Comparison of ENCODE assay signal across 27 cellular contexts in genomic region chr12:130956456-130957303, GRCh38. TPM values are rescaled to one million over a fixed set of nuclear protein-coding genes. Genes with fewer than 3 reads are reported as not detected.
DNase-seq lines count a peak whose midpoint lies in the region; ATAC-seq, FAIRE-seq and TF ChIP-seq lines count a peak whose summit lies in the region.
"Had no signal": no experiment of that assay in that cellular context is flagged by ENCODE, and none has a peak within 500 bp of the region (broad histone marks: within the 10 kb centered on the region; RNA-seq: fewer than 3 reads in every experiment).

No MANE protein-coding gene starts in this region.

- TF ChIP-seq POLR2A in breast epithelium (IDR thresholded peaks at IDR 0.05) = no peak

- H3K4me3 ChIP-seq in breast epithelium = peak overlapping the region in 2 of 3 donors; percentile 7 to 65
- no peak overlapping the region for H3K4me3 ChIP-seq in mammary epithelial cell (replicated peaks in 1 of 3; ENCODE audit: insufficient read depth in 1 of 3, low read depth in 2 of 3, low read length in 3 of 3)
- H3K4me3 ChIP-seq in foreskin fibroblast (ENCODE audit: low read depth in 1 of 2, low read length in 2 of 2) = peak overlapping the region; percentile 46 to 84
- H3K4me3 ChIP-seq in muscle layer of duodenum (ENCODE audit: low read depth in 1 of 2, low read length in 2 of 2) = peak overlapping the region; percentile 12 to 68
- peak overlapping the region; percentile 19 for H3K4me3 ChIP-seq in urinary bladder (ENCODE audit: low read depth, low read length)
- H3K4me3 ChIP-seq: GM23248, smooth muscle cell had no signal

- 82% methylated on average over 11 of the region's 14 CpGs for WGBS in mammary epithelial cell (ENCODE audit: low coverage, missing lambda C conversion rate)
- 70% methylated on average over 14 of the region's 14 CpGs for WGBS in urinary bladder

- intact Hi-C loops in breast epithelium (cut with DNase I; ENCODE audit: low total_unique reads) (no loop called here), mammary epithelial cell (cut with micrococcal nuclease) (no loop called here)

- H3K79me2 ChIP-seq in mammary epithelial cell (ENCODE audit: insufficient read depth, low read length) = no peaks in the 10 kb centered on the region

- H2AFZ ChIP-seq in mammary epithelial cell (ENCODE audit: low read depth, low read length) = no peak overlapping the region
- H2AFZ ChIP-seq: GM23248 had no signal

- H3K27me3 ChIP-seq in breast epithelium = peaks cover 0 to 14% of the 10 kb centered on the region in 2 donors
- H3K27me3 ChIP-seq in mammary epithelial cell (ENCODE audit: insufficient read depth, low read length) = no peaks in the 10 kb centered on the region
- H3K27me3 ChIP-seq in muscle layer of duodenum (ENCODE audit: low read depth, low read length) = no peaks in the 10 kb centered on the region
- peaks cover 28% of the 10 kb centered on the region for H3K27me3 ChIP-seq in foreskin keratinocyte

- CTCF ChIA-PET in mammary epithelial cell (lab: Charles Lee; ENCODE audit: low non-redundant PET) = no interaction called here

- H3K4me2 ChIP-seq in mammary epithelial cell (ENCODE audit: insufficient read depth, low read depth, low read length) = no peak overlapping the region
- H3K4me2 ChIP-seq: smooth muscle cell had no signal

- BruUV-seq in mammary epithelial cell (replicated peaks; lab: Mats Ljungman, UMichigan) = no TSS peak

- H3K27ac ChIP-seq in breast epithelium (no peak overlapping the region), mammary epithelial cell (ENCODE audit: insufficient read depth, low read depth, low read length) (no peak overlapping the region), muscle layer of duodenum (ENCODE audit: low read length) (no peak overlapping the region), urinary bladder (ENCODE audit: low read depth) (no peak overlapping the region), foreskin keratinocyte (no peak overlapping the region)
- H3K27ac ChIP-seq: 22Rv1, GM23248 had no signal

- no peaks in the 10 kb centered on the region for H4K20me1 ChIP-seq in mammary epithelial cell (ENCODE audit: insufficient read depth, low read length)

- ATAC-seq in foreskin keratinocyte (no peak), HG03159 (IDR thresholded peaks at IDR 0.05; ENCODE audit: unreplicated experiment) (no peak)
- ATAC-seq: activated CD4-positive, alpha-beta T cell treated with anti-CD3 and anti-CD28 coated beads for 36 hours; activated CD8-positive, alpha-beta T cell treated with anti-CD3 and anti-CD28 coated beads, Interleukin-2, amount 10 ng/mL, durations not matched to agents 7 days and 5 days; naive thymus-derived CD4-positive, alpha-beta T cell had no signal

- in situ Hi-C loops in mammary epithelial cell (cut with MboI; ENCODE audit: low sequenced_read_pairs in 2 of 2) = no loop called here

- H3K9ac ChIP-seq in mammary epithelial cell (ENCODE audit: insufficient read depth, low read length) = no peak overlapping the region
- H3K9ac ChIP-seq: GM23248 had no signal

- FAIRE-seq in GM19239 (lab: Jason Lieb, UNC) = no peak

- dilution Hi-C loops in mammary epithelial cell (cut with HindIII; ENCODE audit: low sequenced_read_pairs) = no loop called here

- no peaks in the 10 kb centered on the region for H3K9me3 ChIP-seq in breast epithelium
- peaks cover 17% of the 10 kb centered on the region for H3K9me3 ChIP-seq in mammary epithelial cell (replicated peaks; ENCODE audit: insufficient read depth, low read length)
- H3K9me3 ChIP-seq in muscle layer of duodenum (ENCODE audit: control insufficient read depth in 1 of 2, low read length in 2 of 2) = no peaks in the 10 kb centered on the region
- H3K9me3 ChIP-seq: stomach had no signal

- TF ChIP-seq CTCF in breast epithelium (IDR thresholded peaks at IDR 0.05) (no peak), mammary epithelial cell (conservative IDR thresholded peaks at IDR 0.05 in 1 of 2, IDR thresholded peaks at IDR 0.05 in 1 of 2; ENCODE audit: extremely low read depth in 1 of 2, insufficient read depth in 1 of 2, low read depth in 1 of 2, low read length in 2 of 2) (no peak), foreskin fibroblast (IDR thresholded peaks at IDR 0.05; ENCODE audit: low read depth, low read length) (no peak), foreskin keratinocyte (conservative IDR thresholded peaks at IDR 0.05) (no peak)

- H3K36me3 ChIP-seq in breast epithelium (no peaks in the 10 kb centered on the region), mammary epithelial cell (ENCODE audit: insufficient read depth, low read length) (no peaks in the 10 kb centered on the region), muscle layer of duodenum (ENCODE audit: control insufficient read depth in 1 of 2, insufficient read depth in 2 of 2, low read length in 2 of 2) (no peaks in the 10 kb centered on the region), urinary bladder (ENCODE audit: insufficient read depth) (no peaks in the 10 kb centered on the region)
- H3K36me3 ChIP-seq: stomach had no signal

- H3K4me1 ChIP-seq in breast epithelium = no peaks in the 10 kb centered on the region
- H3K4me1 ChIP-seq in mammary epithelial cell (ENCODE audit: insufficient read depth, low read length) = no peaks in the 10 kb centered on the region
- H3K4me1 ChIP-seq in muscle layer of duodenum (ENCODE audit: control insufficient read depth in 1 of 2, insufficient read depth in 2 of 2, low read length in 2 of 2) = peaks cover 0 to 26% of the 10 kb centered on the region in 2 donors
- H3K4me1 ChIP-seq in urinary bladder (ENCODE audit: insufficient read depth) = no peaks in the 10 kb centered on the region
- no peaks in the 10 kb centered on the region for H3K4me1 ChIP-seq in foreskin keratinocyte

- DNase-seq in breast epithelium (ENCODE audit: low spot score in 2 of 2) = no peak
- no peak for DNase-seq in mammary epithelial cell
- DNase-seq in foreskin fibroblast = no peak
- no peak for DNase-seq in foreskin keratinocyte
- no peak for DNase-seq in GM19239 (ENCODE audit: insufficient read length, low spot score)
- DNase-seq: activated CD4-positive, alpha-beta T cell treated with anti-CD3 and anti-CD28 coated beads for 36 hours; activated CD8-positive, alpha-beta T cell treated with anti-CD3 and anti-CD28 coated beads, Interleukin-2, amount 10 ng/mL, durations not matched to agents 7 days and 5 days; activated effector memory CD4-positive, alpha-beta T cell treated with Interleukin-2 at 50 U/mL for 16 hours; activated T-cell treated with anti-CD3 and anti-CD28 coated beads for 4 hours; aorta; Calu3; DND-41; glutamatergic neuron; GM23248; IMR-90; kidney glomerular epithelial cell; naive thymus-derived CD4-positive, alpha-beta T cell; NCI-H1048; NCI-H1930; NCI-H524 treated with DMSO at 0.1 percent for 48 hours; stimulated activated CD4-positive, alpha-beta T cell treated with anti-CD3 and anti-CD28 coated beads, Interleukin-1b, Interleukin-23, amount 100 ng/mL, for 48 hours; stomach had no signal

RNA-seq across cellular contexts. Expression of gene ADGRD1, which starts 3.0 kb away (rescaled TPM):
- 10 to 100 TPM; 11.6 to 47.5 (median 18.7) TPM for total RNA-seq in breast epithelium
- not detected for total RNA-seq in mammary epithelial cell
- not detected for polyA plus RNA-seq in mammary epithelial cell
- polyA minus RNA-seq in mammary epithelial cell = not detected
- total RNA-seq in urinary bladder = 60.1 TPM
- polyA plus RNA-seq in urinary bladder = 62.3 TPM
- not detected in 2 replicates for total RNA-seq in foreskin keratinocyte
- polyA plus RNA-seq in foreskin keratinocyte = not detected in 2 replicates
- total RNA-seq: activated CD8-positive, alpha-beta T cell treated with anti-CD3 and anti-CD28 coated beads, Interleukin-2, amount 10 ng/mL, durations not matched to agents 7 days and 5 days; Calu3; IMR-90; smooth muscle cell had no signal
- polyA plus RNA-seq: IMR-90; naive thymus-derived CD4-positive, alpha-beta T cell had no signal

Comparison
In these comparisons a context has a peak if more than half of its experiments do, and no peak if none do; other contexts are left out.
1. H3K4me3 ChIP-seq: peak in breast epithelium (2 of 3), foreskin fibroblast (2 of 2), muscle layer of duodenum (2 of 2) and urinary bladder (single experiment); none in mammary epithelial cell (0 of 3).
2. RNA of gene ADGRD1, which starts 3.0 kb away (total RNA-seq): 60.1 TPM in urinary bladder (single experiment) and 11.6 to 47.5 TPM in breast epithelium; not detected in mammary epithelial cell and not detected in foreskin keratinocyte; every median in the first group is over 10 times any median in the second.